ENCODE assay signal across 13 cellular contexts in genomic region chr19:3458229-3458555, GRCh38. TPM values are rescaled to one million over a fixed set of nuclear protein-coding genes. Genes with fewer than 3 reads are reported as not detected.
A peak's percentile ranks its signal among the peaks of the same experiment; 100 is the strongest.
DNase-seq lines count a peak whose midpoint lies in the region; ATAC-seq and TF ChIP-seq lines count a peak whose summit lies in the region.
"Had no signal": no experiment of that assay in that cellular context is flagged by ENCODE, and none has a peak within 500 bp of the region (broad histone marks: within the 10 kb centered on the region; RNA-seq: fewer than 3 reads in every experiment).

No MANE protein-coding gene starts in this region.

- no peak overlapping the region for H3K9ac ChIP-seq in neural progenitor cell

- H3K27ac ChIP-seq in RWPE1, result peak overlapping the region; percentile 67
- H3K27ac ChIP-seq in esophagus squamous epithelium, result peak overlapping the region; percentile 56 to 88 (median 85)
- H3K27ac ChIP-seq in neural progenitor cell, result no peak overlapping the region
- peak overlapping the region; percentile 80 for H3K27ac ChIP-seq in upper lobe of right lung

- H3K4me3 ChIP-seq in esophagus squamous epithelium, result no peak overlapping the region
- H3K4me3 ChIP-seq in neural progenitor cell, result no peak overlapping the region
- H3K4me3 ChIP-seq in upper lobe of right lung, result no peak overlapping the region

- H3K4me2 ChIP-seq in neural progenitor cell, result peak overlapping the region; percentile 66

- H3K9me3 Mint-ChIP-seq in neural progenitor cell, result no peaks in the 10 kb centered on the region
- H3K9me3 Mint-ChIP-seq: central memory CD8-positive, alpha-beta T cell; stimulated activated effector memory CD8-positive, alpha-beta T cell treated with anti-CD3 and anti-CD28 coated beads, Interleukin-12 subunit alpha, Interleukin-12 subunit beta, amount 100 ng/mL, for 72 hours; T-cell had no signal

- DNase-seq in RWPE1 (ENCODE audit: low spot score), result no peak
- no peak for DNase-seq in esophagus squamous epithelium (lab: John Stamatoyannopoulos, UW)
- peak; percentile 55 for DNase-seq in neural progenitor cell (ENCODE audit: low spot score)
- DNase-seq in upper lobe of right lung, result peak; percentile 52
- DNase-seq in activated gamma-delta T cell (lab: John Stamatoyannopoulos, UW), result no peak
- no peak for DNase-seq in NOMO-1 (lab: John Stamatoyannopoulos, UW; ENCODE audit: unreplicated experiment in 2 of 2)
- DNase-seq: activated CD8-positive, alpha-beta memory T cell treated with anti-CD3 and anti-CD28 coated beads for 24 hours; stimulated activated CD4-positive, alpha-beta T cell treated with anti-CD3 and anti-CD28 coated beads, Interleukin-15, amount 100 ng/mL, for 24 hours; T-cell had no signal

- CTCF ChIA-PET in RWPE1 (lab: Yijun Ruan, JAX), result no interaction called here

- H2AFZ ChIP-seq in neural progenitor cell (replicated peaks), result no peak overlapping the region

- TF ChIP-seq CTCF in RWPE1 (conservative IDR thresholded peaks at IDR 0.05; ENCODE audit: low read depth), result no peak
- TF ChIP-seq CTCF in esophagus squamous epithelium (IDR thresholded peaks at IDR 0.05), result no peak
- no peak for TF ChIP-seq CTCF in neural progenitor cell (IDR thresholded peaks at IDR 0.05)
- no peak for TF ChIP-seq CTCF in upper lobe of right lung (IDR thresholded peaks at IDR 0.05)

- H3K4me1 ChIP-seq in esophagus squamous epithelium (peaks cover 21 to 51% (median 26%) of the 10 kb centered on the region in 3 donors), neural progenitor cell (peaks cover 31% of the 10 kb centered on the region), upper lobe of right lung (peaks cover 20% of the 10 kb centered on the region)

- 46 to 100% methylated on average over 1 to 2 of the region's 9 CpGs for WGBS in esophagus squamous epithelium, 2 donors

- H3F3A ChIP-seq in neural progenitor cell (ENCODE audit: low read depth), result peaks cover 23% of the 10 kb centered on the region

- ATAC-seq in upper lobe of right lung, result no peak
- ATAC-seq in GM18868 (IDR thresholded peaks at IDR 0.05; ENCODE audit: unreplicated experiment), result no peak
- ATAC-seq: T-cell had no signal

- intact Hi-C loops in esophagus squamous epithelium (cut with DNase I), result no loop called here
- intact Hi-C loops in upper lobe of right lung (cut with DNase I), result no loop called here

- H4K20me1 ChIP-seq in neural progenitor cell (ENCODE audit: low read depth), result peaks cover 12% of the 10 kb centered on the region

- no peaks in the 10 kb centered on the region for H3K79me2 ChIP-seq in neural progenitor cell (ENCODE audit: low read depth)

- no peak overlapping the region for H3K4me3 Mint-ChIP-seq in neural progenitor cell
- H3K4me3 Mint-ChIP-seq: central memory CD8-positive, alpha-beta T cell; stimulated activated effector memory CD8-positive, alpha-beta T cell treated with anti-CD3 and anti-CD28 coated beads, Interleukin-12 subunit alpha, Interleukin-12 subunit beta, amount 100 ng/mL, for 72 hours; T-cell had no signal

- no peak overlapping the region for H3K27ac Mint-ChIP-seq in neural progenitor cell
- H3K27ac Mint-ChIP-seq: stimulated activated effector memory CD8-positive, alpha-beta T cell treated with anti-CD3 and anti-CD28 coated beads, Interleukin-12 subunit alpha, Interleukin-12 subunit beta, amount 100 ng/mL, for 72 hours; T-cell had no signal

- H3K27me3 Mint-ChIP-seq in neural progenitor cell (ENCODE audit: insufficient read depth, low read depth), result peaks cover 38% of the 10 kb centered on the region
- H3K27me3 Mint-ChIP-seq: central memory CD8-positive, alpha-beta T cell; T-cell had no signal

- peaks cover 20% of the 10 kb centered on the region for H3K4me1 Mint-ChIP-seq in neural progenitor cell
- H3K4me1 Mint-ChIP-seq: central memory CD8-positive, alpha-beta T cell; T-cell had no signal

- no peaks in the 10 kb centered on the region for H3K27me3 ChIP-seq in esophagus squamous epithelium
- H3K27me3 ChIP-seq in neural progenitor cell, result peaks cover 63% of the 10 kb centered on the region
- no peaks in the 10 kb centered on the region for H3K27me3 ChIP-seq in upper lobe of right lung

- no peak for TF ChIP-seq POLR2A in esophagus squamous epithelium (IDR thresholded peaks at IDR 0.05)

- H3K9me3 ChIP-seq in esophagus squamous epithelium (no peaks in the 10 kb centered on the region), neural progenitor cell (ENCODE audit: low read depth) (no peaks in the 10 kb centered on the region), upper lobe of right lung (no peaks in the 10 kb centered on the region)

- POLR2A ChIA-PET in RWPE1 (lab: Yijun Ruan, JAX; ENCODE audit: low non-redundant PET), result no interaction called here

- H3K36me3 ChIP-seq in esophagus squamous epithelium, result peaks cover 35 to 100% (median 46%) of the 10 kb centered on the region in 3 donors
- no peaks in the 10 kb centered on the region for H3K36me3 ChIP-seq in neural progenitor cell
- H3K36me3 ChIP-seq in upper lobe of right lung, result peaks cover 65% of the 10 kb centered on the region

- H3K36me3 Mint-ChIP-seq in neural progenitor cell, result no peaks in the 10 kb centered on the region

RNA-seq across cellular contexts. Expression of gene SMIM24, which starts 22.1 kb away (rescaled TPM):
- total RNA-seq in esophagus squamous epithelium (not detected), neural progenitor cell (ENCODE audit: low replicate concordance) (0.81 and 1.7 TPM in 2 replicates), upper lobe of right lung (not detected)

RNA-seq across cellular contexts. Expression of gene SMIM44, which starts 25.0 kb away (rescaled TPM):
- total RNA-seq in esophagus squamous epithelium (not detected), neural progenitor cell (ENCODE audit: low replicate concordance) (not detected in 2 replicates), upper lobe of right lung (not detected)
- total RNA-seq: mesenteric fat pad, T-cell had no signal

RNA-seq across cellular contexts. Expression of gene DOHH, which starts 42.3 kb away (rescaled TPM):
- total RNA-seq in esophagus squamous epithelium (10 to 100 TPM; 21.0 to 29.5 (median 26.4) TPM), neural progenitor cell (ENCODE audit: low replicate concordance) (0.69 and 12.1 TPM in 2 replicates), upper lobe of right lung (12.2 TPM)

RNA-seq across cellular contexts. Expression of gene FZR1, which starts 47.9 kb away (rescaled TPM):
- total RNA-seq in esophagus squamous epithelium (10 to 100 TPM; 26.5 to 46.8 (median 27.2) TPM), neural progenitor cell (ENCODE audit: low replicate concordance) (16.4 and 56.1 TPM in 2 replicates), upper lobe of right lung (30.8 TPM)

Comparison
In these comparisons a context has a peak if more than half of its experiments do, and no peak if none do; other contexts are left out.
1. DNase-seq: peak in neural progenitor cell (single experiment) and upper lobe of right lung (single experiment); none in RWPE1 (single experiment), esophagus squamous epithelium (single experiment), activated gamma-delta T cell (single experiment) and NOMO-1 (0 of 2).